ENCODE assay signal across 8 cellular contexts in genomic region chr1:39788426-39788757, GRCh38. TPM values are rescaled to one million over a fixed set of nuclear protein-coding genes. Genes with fewer than 3 reads are reported as not detected.
DNase-seq lines count a peak whose midpoint lies in the region; ATAC-seq and TF ChIP-seq lines count a peak whose summit lies in the region.

No MANE protein-coding gene starts in this region.

- H3K9me3 ChIP-seq in esophagus muscularis mucosa: no peaks in the 10 kb centered on the region
- no peaks in the 10 kb centered on the region for H3K9me3 ChIP-seq in gastrocnemius medialis

- no CpG with 5 or more reads among the region's 51 CpGs for WGBS in esophagus muscularis mucosa

- in situ Hi-C loops in gastrocnemius medialis (cut with MboI; ENCODE audit: low sequenced_read_pairs in 4 of 4): no loop called here
- in situ Hi-C loops in KBM-7 (cut with MboI; ENCODE audit: low pct_unique_long_range_greater_than_20kb, low sequenced_read_pairs): no loop called here

- TF ChIP-seq CTCF in esophagus muscularis mucosa (IDR thresholded peaks at IDR 0.05): no peak
- TF ChIP-seq CTCF in gastrocnemius medialis (IDR thresholded peaks at IDR 0.05 in 4 of 5, conservative IDR thresholded peaks at IDR 0.05 in 1 of 5): no peak

- TF ChIP-seq POLR2A in esophagus muscularis mucosa (IDR thresholded peaks at IDR 0.05; ENCODE audit: low read depth): no peak
- TF ChIP-seq POLR2A in gastrocnemius medialis (IDR thresholded peaks at IDR 0.05): no peak

- H3K27ac ChIP-seq in esophagus muscularis mucosa (replicated peaks in 1 of 4): peak overlapping the region in 1 of 4 donors; percentile 47
- H3K27ac ChIP-seq in gastrocnemius medialis: no peak overlapping the region

- H3K4me1 ChIP-seq in esophagus muscularis mucosa (peaks cover 0 to 24% (median 15%) of the 10 kb centered on the region in 4 donors), gastrocnemius medialis (no peaks in the 10 kb centered on the region)

- ATAC-seq in GM18907 (IDR thresholded peaks at IDR 0.05; ENCODE audit: unreplicated experiment) (peak; percentile 4), HG03442 (IDR thresholded peaks at IDR 0.05; ENCODE audit: unreplicated experiment) (peak; percentile 11), gastrocnemius medialis (peak in 1 of 2 donors; percentile 9), GM19452 (IDR thresholded peaks at IDR 0.05; ENCODE audit: unreplicated experiment) (no peak)

- peaks cover 0 to 51% (median 15%) of the 10 kb centered on the region in 4 donors for H3K27me3 ChIP-seq in esophagus muscularis mucosa
- H3K27me3 ChIP-seq in gastrocnemius medialis: peaks cover 14 to 19% (median 15%) of the 10 kb centered on the region in 3 donors

- intact Hi-C loops in esophagus muscularis mucosa (cut with DNase I): no loop called here
- intact Hi-C loops in gastrocnemius medialis (cut with DNase I; ENCODE audit: low total_unique reads): no loop called here

- no peaks in the 10 kb centered on the region for H3K36me3 ChIP-seq in esophagus muscularis mucosa
- H3K36me3 ChIP-seq in gastrocnemius medialis: no peaks in the 10 kb centered on the region

- DNase-seq in esophagus muscularis mucosa (ENCODE audit: extremely low spot score) (no peak), gastrocnemius medialis (no peak), KBM-7 (no peak)
- DNase-seq in activated CD4-positive, alpha-beta T cell treated with anti-CD3 and anti-CD28 coated beads for 4 hours: no peak
- no peak for DNase-seq in activated naive CD4-positive, alpha-beta T cell (lab: John Stamatoyannopoulos, UW)

- H3K4me3 ChIP-seq in esophagus muscularis mucosa: peak overlapping the region; percentile 56 to 71 (median 58)
- peak overlapping the region; percentile 40 to 55 (median 46) for H3K4me3 ChIP-seq in gastrocnemius medialis

- TF ChIP-seq EP300 in esophagus muscularis mucosa (IDR thresholded peaks at IDR 0.05): no peak

RNA-seq across cellular contexts. Expression of gene BMP8B, which starts 0.3 kb away (rescaled TPM):
- total RNA-seq in esophagus muscularis mucosa: 1 to 10 TPM in 3 of 4 donors, under 1 TPM in 1; 0.83 to 4.6 (median 2.3) TPM
- total RNA-seq in gastrocnemius medialis: under 1 TPM in 3 of 4 donors, not detected in 1; 0.12 to 0.31 (median 0.15) TPM

RNA-seq across cellular contexts. Expression of gene OXCT2, which starts 17.2 kb away (rescaled TPM):
- total RNA-seq in esophagus muscularis mucosa: 1 to 10 TPM in 1 of 4 donors, under 1 TPM in 3; 0.65 to 1.4 (median 0.83) TPM
- total RNA-seq in gastrocnemius medialis: under 1 TPM in 1 of 4 donors, not detected in 3; 0.86 TPM

RNA-seq across cellular contexts. Expression of gene PPIE, which starts 49.7 kb away (rescaled TPM):
- total RNA-seq in esophagus muscularis mucosa: 10 to 100 TPM; 30.3 to 42.0 (median 37.9) TPM
- total RNA-seq in gastrocnemius medialis: 10 to 100 TPM; 22.9 to 30.1 (median 27.2) TPM
